In the genomic region with DNA sequence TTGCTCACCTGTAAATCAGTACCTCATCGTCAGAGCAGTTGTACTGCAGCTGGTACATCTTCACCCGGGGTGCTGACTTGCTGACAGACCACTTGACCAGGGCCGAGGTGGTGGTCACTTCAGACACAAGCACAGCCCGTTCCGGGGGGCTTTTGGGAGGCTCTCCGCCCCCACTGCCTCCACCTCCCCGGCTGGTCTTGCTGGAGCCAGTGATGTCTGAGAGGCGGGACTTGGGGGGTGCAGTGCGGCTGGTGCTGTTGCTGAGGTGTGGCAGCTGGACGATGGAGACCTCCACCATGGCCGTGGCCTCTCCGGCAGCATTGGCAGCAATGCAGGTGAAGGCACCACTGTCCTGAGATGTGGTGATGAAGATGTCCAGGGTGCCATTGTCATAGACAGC, we compare ENCODE assay signal across 31 cellular contexts.
DNase-seq lines count a peak whose midpoint lies in the region; ATAC-seq and TF ChIP-seq lines count a peak whose summit lies in the region.
"Had no signal": no experiment of that assay in that cellular context is flagged by ENCODE, and none has a peak within 500 bp of the region (broad histone marks: within the 10 kb centered on the region; RNA-seq: fewer than 3 reads in every experiment).

No MANE protein-coding gene starts in this region.

- H3K4me1 ChIP-seq in upper lobe of right lung (no peaks in the 10 kb centered on the region), OCI-LY7 (ENCODE audit: insufficient read depth, low read length, poor library complexity, severe bottlenecking) (no peaks in the 10 kb centered on the region)
- H3K4me1 ChIP-seq: A549, Caco-2 had no signal

- no TSS peak for BruUV-seq in OCI-LY7 (replicated peaks; lab: Mats Ljungman, UMichigan)

- H2AFZ ChIP-seq in OCI-LY7 (ENCODE audit: low read length) = no peak overlapping the region

- H3K36me3 ChIP-seq in upper lobe of right lung (no peaks in the 10 kb centered on the region), OCI-LY7 (ENCODE audit: insufficient read depth, low read length) (no peaks in the 10 kb centered on the region)

- no peak for ATAC-seq in activated naive CD8-positive, alpha-beta T cell treated with anti-CD3 and anti-CD28 coated beads, Interleukin-2, amount 50 U/mL, for 24 hours
- ATAC-seq in upper lobe of right lung = peak; percentile 31
- ATAC-seq: A549; CD8-positive, alpha-beta T cell had no signal

- TF ChIP-seq CTCF in upper lobe of right lung (IDR thresholded peaks at IDR 0.05) = no peak
- TF ChIP-seq CTCF in OCI-LY7 (conservative IDR thresholded peaks at IDR 0.05; ENCODE audit: low read length) = no peak

- H3K36me3 Mint-ChIP-seq in activated naive CD8-positive, alpha-beta T cell treated with anti-CD3 and anti-CD28 coated beads for 36 hours = no peaks in the 10 kb centered on the region
- no peaks in the 10 kb centered on the region for H3K36me3 Mint-ChIP-seq in activated naive CD8-positive, alpha-beta T cell treated with anti-CD3 and anti-CD28 coated beads, Interleukin-2, amount 50 U/mL, for 24 hours (ENCODE audit: low read depth)
- H3K36me3 Mint-ChIP-seq: CD14-positive monocyte; CD4-positive, alpha-beta memory T cell; CD4-positive, CD25-positive, alpha-beta regulatory T cell; CD8-positive, alpha-beta memory T cell; CD8-positive, alpha-beta T cell had no signal

- intact Hi-C loops in upper lobe of right lung (cut with DNase I) (no loop called here), OCI-LY7 (cut with micrococcal nuclease; ENCODE audit: unreplicated experiment) (no loop called here)

- POLR2A ChIA-PET in OCI-LY7 (lab: Charles Lee) = no interaction called here

- H3K27me3 Mint-ChIP-seq in activated naive CD8-positive, alpha-beta T cell treated with anti-CD3 and anti-CD28 coated beads for 36 hours = no peaks in the 10 kb centered on the region
- H3K27me3 Mint-ChIP-seq in activated naive CD8-positive, alpha-beta T cell treated with anti-CD3 and anti-CD28 coated beads, Interleukin-2, amount 50 U/mL, for 24 hours = no peaks in the 10 kb centered on the region
- H3K27me3 Mint-ChIP-seq: B cell; CD4-positive, alpha-beta T cell had no signal

- H3K79me2 ChIP-seq in OCI-LY7 (ENCODE audit: insufficient read depth, low read depth, low read length) = no peaks in the 10 kb centered on the region

- no peaks in the 10 kb centered on the region for H3K9me3 Mint-ChIP-seq in activated naive CD8-positive, alpha-beta T cell treated with anti-CD3 and anti-CD28 coated beads for 36 hours
- H3K9me3 Mint-ChIP-seq in activated naive CD8-positive, alpha-beta T cell treated with anti-CD3 and anti-CD28 coated beads, Interleukin-2, amount 50 U/mL, for 24 hours = no peaks in the 10 kb centered on the region
- H3K9me3 Mint-ChIP-seq: CD4-positive, alpha-beta memory T cell; CD4-positive, alpha-beta T cell; CD8-positive, alpha-beta memory T cell; CD8-positive, alpha-beta T cell had no signal

- H3K4me3 ChIP-seq in upper lobe of right lung (no peak overlapping the region), OCI-LY7 (ENCODE audit: low read depth, low read length, poor library complexity, severe bottlenecking) (no peak overlapping the region)
- H3K4me3 ChIP-seq: A549; BLaER1; BLaER1 treated with 17β-estradiol and CSF1 and Interleukin-3, amounts not matched to agents 10 nM and 100 nM had no signal

- CTCF ChIA-PET in OCI-LY7 (lab: Charles Lee; ENCODE audit: unreplicated experiment) = no interaction called here

- H3K4me2 ChIP-seq in OCI-LY7 (ENCODE audit: low read length) = no peak overlapping the region
- H3K4me2 ChIP-seq: A549; BLaER1; BLaER1 treated with 17β-estradiol and CSF1 and Interleukin-3, amounts not matched to agents 10 nM and 100 nM had no signal

- no peaks in the 10 kb centered on the region for H4K20me1 ChIP-seq in OCI-LY7 (ENCODE audit: insufficient read depth, low read length)
- H4K20me1 ChIP-seq: BLaER1; BLaER1 treated with 17β-estradiol and CSF1 and Interleukin-3, amounts not matched to agents 10 nM and 100 nM had no signal

- peak overlapping the region; percentile 30 for H3K4me3 Mint-ChIP-seq in activated naive CD8-positive, alpha-beta T cell treated with anti-CD3 and anti-CD28 coated beads for 36 hours
- no peak overlapping the region for H3K4me3 Mint-ChIP-seq in activated naive CD8-positive, alpha-beta T cell treated with anti-CD3 and anti-CD28 coated beads, Interleukin-2, amount 50 U/mL, for 24 hours
- H3K4me3 Mint-ChIP-seq: B cell; CD14-positive monocyte; CD4-positive, alpha-beta memory T cell; CD4-positive, alpha-beta T cell; CD4-positive, CD25-positive, alpha-beta regulatory T cell; CD8-positive, alpha-beta memory T cell; CD8-positive, alpha-beta T cell had no signal

- no peak overlapping the region for H3K27ac Mint-ChIP-seq in activated naive CD8-positive, alpha-beta T cell treated with anti-CD3 and anti-CD28 coated beads for 36 hours
- no peak overlapping the region for H3K27ac Mint-ChIP-seq in activated naive CD8-positive, alpha-beta T cell treated with anti-CD3 and anti-CD28 coated beads, Interleukin-2, amount 50 U/mL, for 24 hours
- H3K27ac Mint-ChIP-seq: B cell; CD14-positive monocyte; CD4-positive, alpha-beta memory T cell; CD4-positive, alpha-beta T cell; CD4-positive, CD25-positive, alpha-beta regulatory T cell; CD8-positive, alpha-beta memory T cell; CD8-positive, alpha-beta T cell had no signal

- H3K27me3 ChIP-seq in upper lobe of right lung = no peaks in the 10 kb centered on the region
- H3K27me3 ChIP-seq: BE2C; BLaER1; BLaER1 treated with 17β-estradiol and CSF1 and Interleukin-3, amounts not matched to agents 10 nM and 100 nM had no signal

- no peak for DNase-seq in activated naive CD8-positive, alpha-beta T cell treated with anti-CD3 and anti-CD28 coated beads for 36 hours
- no peak for DNase-seq in activated naive CD8-positive, alpha-beta T cell treated with anti-CD3 and anti-CD28 coated beads, Interleukin-2, amount 50 U/mL, for 24 hours
- DNase-seq in upper lobe of right lung = no peak
- DNase-seq in OCI-LY7 (ENCODE audit: low spot score) = no peak
- DNase-seq: 8988T; ACHN; AML-193; BE2C; C1 segment of cervical spinal cord; Caco-2; Calu3; CD4-positive, alpha-beta memory T cell; CD4-positive, alpha-beta T cell; CD4-positive, CD25-positive, alpha-beta regulatory T cell; CD8-positive, alpha-beta memory T cell; CD8-positive, alpha-beta T cell; COR-L47; DMS 273 treated with DMSO at 0.1 percent for 48 hours; DMS153; DMS53; DMS79; DMS79 treated with DMSO at 0.1 percent for 48 hours; DND-41; EL had no signal

- H3K4me1 Mint-ChIP-seq in activated naive CD8-positive, alpha-beta T cell treated with anti-CD3 and anti-CD28 coated beads for 36 hours = no peaks in the 10 kb centered on the region
- peaks cover 3% of the 10 kb centered on the region for H3K4me1 Mint-ChIP-seq in activated naive CD8-positive, alpha-beta T cell treated with anti-CD3 and anti-CD28 coated beads, Interleukin-2, amount 50 U/mL, for 24 hours
- H3K4me1 Mint-ChIP-seq: B cell; CD4-positive, CD25-positive, alpha-beta regulatory T cell had no signal

- no peaks in the 10 kb centered on the region for H3K9me2 ChIP-seq in OCI-LY7 (ENCODE audit: insufficient read depth, low read length)

- no peaks in the 10 kb centered on the region for H3K9me3 ChIP-seq in upper lobe of right lung
- H3K9me3 ChIP-seq in OCI-LY7 (ENCODE audit: low read length) = no peaks in the 10 kb centered on the region
- H3K9me3 ChIP-seq: A549; BE2C; BLaER1; BLaER1 treated with 17β-estradiol and CSF1 and Interleukin-3, amounts not matched to agents 10 nM and 100 nM; Caco-2 had no signal

- no peak overlapping the region for H3K27ac ChIP-seq in upper lobe of right lung
- no peak overlapping the region for H3K27ac ChIP-seq in OCI-LY7 (ENCODE audit: low read depth, low read length, poor library complexity, severe bottlenecking)
- H3K27ac ChIP-seq: 22Rv1; A549; BLaER1; BLaER1 treated with 17β-estradiol and CSF1 and Interleukin-3, amounts not matched to agents 10 nM and 100 nM; C4-2B had no signal
